ENCODE assay signal across 8 cellular contexts in the genomic region with DNA sequence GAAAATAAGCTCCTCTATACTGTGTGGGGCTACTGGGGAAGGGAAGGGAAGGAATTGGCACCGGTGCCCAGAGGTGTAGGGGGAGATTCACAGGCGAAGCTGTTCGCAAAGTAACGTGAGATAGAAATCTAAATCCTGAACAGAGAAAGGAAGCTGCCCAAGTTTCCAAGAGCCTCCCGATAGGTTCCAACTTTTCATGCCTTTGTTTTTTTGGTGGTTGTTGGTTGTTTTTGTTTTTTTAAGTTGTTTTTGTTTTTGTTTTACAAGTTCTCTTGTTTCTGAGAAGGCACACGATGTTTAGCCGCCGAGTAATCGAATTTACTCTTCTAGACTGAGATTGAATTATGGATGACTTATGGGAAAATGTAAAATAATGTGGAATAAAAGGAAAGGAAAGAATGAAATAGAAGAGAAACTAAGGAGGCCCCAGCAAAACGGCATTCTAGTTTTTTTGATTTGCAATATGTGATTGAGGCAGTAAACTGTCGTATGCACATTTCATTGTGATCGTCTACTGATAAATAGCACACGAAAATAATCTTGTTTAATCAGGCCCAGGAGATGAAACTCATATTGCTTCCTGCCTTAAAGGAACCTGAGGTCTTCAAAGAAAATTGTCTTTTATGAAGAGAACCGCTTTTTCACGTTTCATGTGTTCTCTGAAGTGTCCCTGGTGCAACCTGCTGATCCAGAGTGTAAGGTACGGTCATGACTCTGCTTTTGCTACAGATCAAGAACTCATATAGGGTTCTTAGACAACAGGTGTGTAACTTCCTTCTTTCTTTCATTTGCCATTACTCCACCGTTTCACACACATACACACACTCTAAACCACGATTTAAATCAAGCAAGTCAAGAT. TPM values are rescaled to one million over a fixed set of nuclear protein-coding genes. Genes with fewer than 3 reads are reported as not detected.
A peak's percentile ranks its signal among the peaks of the same experiment; 100 is the strongest.
DNase-seq lines count a peak whose midpoint lies in the region; ATAC-seq lines count a peak whose summit lies in the region.

No MANE protein-coding gene starts in this region.

- POLR2A ChIA-PET in T-cell (lab: Charles Lee), result interaction anchor here (0.6 kb wide), 3 partner anchors 40 to 64 kb away, joined by 3 to 4 read pairs (median 3); no protein-coding TSS in a partner anchor

- H3K4me3 Mint-ChIP-seq in activated T-cell treated with anti-CD3 and anti-CD28 coated beads, Interleukin-2, amount 50 U/mL, for 4 hours, result peak overlapping the region; percentile 87
- peak overlapping the region; percentile 86 to 96 (median 89) for H3K4me3 Mint-ChIP-seq in T-cell

- H3K9me3 Mint-ChIP-seq in activated T-cell treated with anti-CD3 and anti-CD28 coated beads, Interleukin-2, amount 50 U/mL, for 4 hours, result no peaks in the 10 kb centered on the region
- no peaks in the 10 kb centered on the region for H3K9me3 Mint-ChIP-seq in T-cell

- peaks cover 2% of the 10 kb centered on the region for H3K27me3 Mint-ChIP-seq in activated T-cell treated with anti-CD3 and anti-CD28 coated beads, Interleukin-2, amount 50 U/mL, for 4 hours (ENCODE audit: low read depth)
- no peaks in the 10 kb centered on the region for H3K27me3 Mint-ChIP-seq in T-cell

- ATAC-seq in activated T-cell treated with anti-CD3 and anti-CD28 coated beads, Interleukin-2, amount 50 U/mL, for 4 hours, result no peak
- peak in 3 of 4 experiments; percentile 11 to 33 (median 21) for ATAC-seq in T-cell (replicated peaks in 1 of 4)
- no peak for ATAC-seq in GM19328 (IDR thresholded peaks at IDR 0.05; ENCODE audit: unreplicated experiment)
- no peak for ATAC-seq in HG02798 (IDR thresholded peaks at IDR 0.05; ENCODE audit: poor library complexity, unreplicated experiment)

- H3K4me1 Mint-ChIP-seq in activated T-cell treated with anti-CD3 and anti-CD28 coated beads, Interleukin-2, amount 50 U/mL, for 4 hours (ENCODE audit: low read depth), result peaks cover 54% of the 10 kb centered on the region
- H3K4me1 Mint-ChIP-seq in T-cell, result peaks cover 51 to 59% (median 57%) of the 10 kb centered on the region in 3 donors

- no peak for DNase-seq in activated T-cell treated with anti-CD3 and anti-CD28 coated beads, Interleukin-2, amount 50 U/mL, for 4 hours
- DNase-seq in activated T-cell treated with anti-CD3 and anti-CD28 coated beads for 4 hours, result no peak
- peak in 10 of 34 experiments; percentile 7 to 45 (median 18) for DNase-seq in T-cell
- DNase-seq in fibroblast of peridontal ligament (ENCODE audit: extremely low read depth), result peak; percentile 52
- DNase-seq in pons (ENCODE audit: low spot score), result peak; percentile 76
- no peak for DNase-seq in HuH-7 (ENCODE audit: low spot score)

- CTCF ChIA-PET in T-cell (lab: Charles Lee), result interaction anchor here in 1 of 2 donors (0.5 to 4.6 kb wide), 3 partner anchors 56 to 314 kb away, joined by 3 to 40 read pairs (median 4); no protein-coding TSS in a partner anchor

- H3K36me3 Mint-ChIP-seq in activated T-cell treated with anti-CD3 and anti-CD28 coated beads, Interleukin-2, amount 50 U/mL, for 4 hours (ENCODE audit: insufficient read depth), result no peaks in the 10 kb centered on the region
- no peaks in the 10 kb centered on the region for H3K36me3 Mint-ChIP-seq in T-cell

- peak overlapping the region; percentile 92 to 94 for H3K27ac Mint-ChIP-seq in T-cell

RNA-seq across cellular contexts. Expression of a gene that starts 1.2 kb away (rescaled TPM):
- total RNA-seq in activated T-cell treated with anti-CD3 and anti-CD28 coated beads, Interleukin-2, amount 50 U/mL, for 4 hours, result 10 to 100 TPM; 18.2 to 20.1 (median 18.9) TPM
- total RNA-seq in T-cell, result 10 to 100 TPM; 29.3 to 48.4 (median 38.3) TPM

Comparison
In these comparisons a context has a peak if more than half of its experiments do, and no peak if none do; other contexts are left out.
1. ATAC-seq: peak in T-cell (3 of 4); none in activated T-cell treated with anti-CD3 and anti-CD28 coated beads, Interleukin-2, amount 50 U/mL, for 4 hours (0 of 2), GM19328 (single experiment) and HG02798 (single experiment).
2. DNase-seq: peak in fibroblast of peridontal ligament (single experiment) and pons (single experiment); none in activated T-cell treated with anti-CD3 and anti-CD28 coated beads, Interleukin-2, amount 50 U/mL, for 4 hours (single experiment), activated T-cell treated with anti-CD3 and anti-CD28 coated beads for 4 hours (single experiment) and HuH-7 (single experiment).